Comparison of ENCODE assay signal across 19 cellular contexts in genomic region chr16:47057631-47057996, GRCh38.
A peak's percentile ranks its signal among the peaks of the same experiment; 100 is the strongest.
DNase-seq lines count a peak whose midpoint lies in the region; ATAC-seq and TF ChIP-seq lines count a peak whose summit lies in the region.
"Had no signal": no experiment of that assay in that cellular context is flagged by ENCODE, and none has a peak within 500 bp of the region (broad histone marks: within the 10 kb centered on the region; RNA-seq: fewer than 3 reads in every experiment).

No MANE protein-coding gene starts in this region.

- H3K4me1 Mint-ChIP-seq in stimulated activated effector memory CD8-positive, alpha-beta T cell treated with anti-CD3 and anti-CD28 coated beads, Interleukin-12 subunit alpha, Interleukin-12 subunit beta, amount 100 ng/mL, for 72 hours, result no peaks in the 10 kb centered on the region
- H3K4me1 Mint-ChIP-seq: B cell; CD4-positive, CD25-positive, alpha-beta regulatory T cell had no signal

- H3K4me3 Mint-ChIP-seq in stimulated activated effector memory CD8-positive, alpha-beta T cell treated with anti-CD3 and anti-CD28 coated beads, Interleukin-12 subunit alpha, Interleukin-12 subunit beta, amount 100 ng/mL, for 72 hours, result no peak overlapping the region
- H3K4me3 Mint-ChIP-seq: B cell; CD4-positive, CD25-positive, alpha-beta regulatory T cell had no signal

- no peaks in the 10 kb centered on the region for H3K36me3 Mint-ChIP-seq in stimulated activated effector memory CD8-positive, alpha-beta T cell treated with anti-CD3 and anti-CD28 coated beads, Interleukin-12 subunit alpha, Interleukin-12 subunit beta, amount 100 ng/mL, for 72 hours
- H3K36me3 Mint-ChIP-seq: CD4-positive, CD25-positive, alpha-beta regulatory T cell had no signal

- H3K27ac Mint-ChIP-seq in stimulated activated effector memory CD8-positive, alpha-beta T cell treated with anti-CD3 and anti-CD28 coated beads, Interleukin-12 subunit alpha, Interleukin-12 subunit beta, amount 100 ng/mL, for 72 hours, result no peak overlapping the region
- H3K27ac Mint-ChIP-seq: B cell; CD4-positive, CD25-positive, alpha-beta regulatory T cell had no signal

- no peak overlapping the region for H3K27ac ChIP-seq in foreskin keratinocyte
- H3K27ac ChIP-seq: Peyer's patch had no signal

- TF ChIP-seq CTCF in foreskin keratinocyte (conservative IDR thresholded peaks at IDR 0.05), result no peak

- H3K4me1 ChIP-seq in foreskin keratinocyte, result no peaks in the 10 kb centered on the region
- H3K4me1 ChIP-seq: HAP-1, Peyer's patch had no signal

- intact Hi-C loops in posterior vena cava (cut with DNase I), result no loop called here

- H3K9me3 Mint-ChIP-seq in stimulated activated effector memory CD8-positive, alpha-beta T cell treated with anti-CD3 and anti-CD28 coated beads, Interleukin-12 subunit alpha, Interleukin-12 subunit beta, amount 100 ng/mL, for 72 hours, result no peaks in the 10 kb centered on the region

- DNase-seq in activated effector memory CD4-positive, alpha-beta T cell treated with anti-CD3 and anti-CD28 coated beads, Interleukin-2, amount 50 U/mL, for 16 hours, result peak; percentile 21
- DNase-seq in activated effector memory CD4-positive, alpha-beta T cell treated with Interleukin-2 at 50 U/mL for 16 hours, result no peak
- DNase-seq in islet precursor cell, result peak; percentile 38
- peak; percentile 49 for DNase-seq in posterior vena cava (ENCODE audit: low spot score)
- DNase-seq in stimulated activated effector memory CD8-positive, alpha-beta T cell treated with anti-CD3 and anti-CD28 coated beads, Interleukin-12 subunit alpha, Interleukin-12 subunit beta, amount 100 ng/mL, for 72 hours (ENCODE audit: low spot score in 2 of 2), result no peak
- DNase-seq in foreskin keratinocyte, result no peak
- DNase-seq: CD4-positive, CD25-positive, alpha-beta regulatory T cell; COR-L47; DMS 273 treated with DMSO at 0.1 percent for 48 hours; GDM1; NCI-H1105; NCI-H1694; NCI-H2081 treated with DMSO at 0.1 percent for 48 hours; SHP77 treated with DMSO at 0.1 percent for 48 hours had no signal

- ATAC-seq in stimulated activated effector memory CD8-positive, alpha-beta T cell treated with anti-CD3 and anti-CD28 coated beads, Interleukin-12 subunit alpha, Interleukin-12 subunit beta, amount 100 ng/mL, for 72 hours, result no peak
- ATAC-seq in foreskin keratinocyte (no peak), GM21786 (IDR thresholded peaks at IDR 0.05; ENCODE audit: unreplicated experiment) (no peak)
- ATAC-seq: K562 had no signal

- H3K27me3 ChIP-seq in foreskin keratinocyte, result no peaks in the 10 kb centered on the region
- H3K27me3 ChIP-seq: Peyer's patch had no signal

Comparison
In these comparisons a context has a peak if more than half of its experiments do, and no peak if none do; other contexts are left out.
1. DNase-seq: peak in activated effector memory CD4-positive, alpha-beta T cell treated with anti-CD3 and anti-CD28 coated beads, Interleukin-2, amount 50 U/mL, for 16 hours (single experiment), islet precursor cell (single experiment) and posterior vena cava (single experiment); none in activated effector memory CD4-positive, alpha-beta T cell treated with Interleukin-2 at 50 U/mL for 16 hours (single experiment), stimulated activated effector memory CD8-positive, alpha-beta T cell treated with anti-CD3 and anti-CD28 coated beads, Interleukin-12 subunit alpha, Interleukin-12 subunit beta, amount 100 ng/mL, for 72 hours (0 of 2) and foreskin keratinocyte (0 of 2).